Comparison of ENCODE assay signal across 1 cellular context in genomic region chr4:150722908-150723362, GRCh38.
TF ChIP-seq lines count a peak whose summit lies in the region.

No MANE protein-coding gene starts in this region.

TF ChIP-seq in HEK293, 187 proteins besides CTCF, POLR2A, EP300 and RAD21 (continued from another document):
- TF ChIP-seq, protein P1, sequence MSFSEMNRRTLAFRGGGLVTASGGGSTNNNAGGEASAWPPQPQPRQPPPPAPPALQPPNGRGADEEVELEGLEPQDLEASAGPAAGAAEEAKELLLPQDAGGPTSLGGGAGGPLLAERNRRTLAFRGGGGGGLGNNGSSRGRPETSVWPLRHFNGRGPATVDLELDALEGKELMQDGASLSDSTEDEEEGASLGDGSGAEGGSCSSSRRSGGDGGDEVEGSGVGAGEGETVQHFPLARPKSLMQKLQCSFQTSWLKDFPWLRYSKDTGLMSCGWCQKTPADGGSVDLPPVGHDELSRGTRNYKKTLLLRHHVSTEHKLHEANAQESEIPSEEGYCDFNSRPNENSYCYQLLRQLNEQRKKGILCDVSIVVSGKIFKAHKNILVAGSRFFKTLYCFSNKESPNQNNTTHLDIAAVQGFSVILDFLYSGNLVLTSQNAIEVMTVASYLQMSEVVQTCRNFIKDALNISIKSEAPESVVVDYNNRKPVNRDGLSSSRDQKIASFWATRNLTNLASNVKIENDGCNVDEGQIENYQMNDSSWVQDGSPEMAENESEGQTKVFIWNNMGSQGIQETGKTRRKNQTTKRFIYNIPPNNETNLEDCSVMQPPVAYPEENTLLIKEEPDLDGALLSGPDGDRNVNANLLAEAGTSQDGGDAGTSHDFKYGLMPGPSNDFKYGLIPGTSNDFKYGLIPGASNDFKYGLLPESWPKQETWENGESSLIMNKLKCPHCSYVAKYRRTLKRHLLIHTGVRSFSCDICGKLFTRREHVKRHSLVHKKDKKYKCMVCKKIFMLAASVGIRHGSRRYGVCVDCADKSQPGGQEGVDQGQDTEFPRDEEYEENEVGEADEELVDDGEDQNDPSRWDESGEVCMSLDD (tag by site-specific recombination; IDR thresholded peaks at IDR 0.05): no peak
- TF ChIP-seq AEBP2 (tag by site-specific recombination; IDR thresholded peaks at IDR 0.05; ENCODE audit: borderline replicate concordance) (no peak), PATZ1 (tag by site-specific recombination; IDR thresholded peaks at IDR 0.05) (no peak), ZBTB6 (tag by site-specific recombination; IDR thresholded peaks at IDR 0.05) (0 out of 2 replicates have a peak, but pooled peaks have one; percentile 18)
